ENCODE assay signal across 8 cellular contexts in genomic region chr19:15464394-15465385, GRCh38. TPM values are rescaled to one million over a fixed set of nuclear protein-coding genes. Genes with fewer than 3 reads are reported as not detected.
DNase-seq lines count a peak whose midpoint lies in the region; ATAC-seq and TF ChIP-seq lines count a peak whose summit lies in the region.

RASAL3 (minus strand) TSS chr19:15464544; CDS start chr19:15464358, 186 bp downstream.

- no peaks in the 10 kb centered on the region for H3K9me1 ChIP-seq in IMR-90 (ENCODE audit: insufficient read depth, low read length)

- no peak within 1 kb of the TSS for H3K18ac ChIP-seq in IMR-90 (ENCODE audit: low read depth, low read length)

- CTCF ChIA-PET in IMR-90 (lab: Yijun Ruan, JAX): no interaction called here
- CTCF ChIA-PET in activated CD8-positive, alpha-beta memory T cell treated with anti-CD3 and anti-CD28 coated beads for 36 hours (lab: Charles Lee): interaction anchor here (1.1 to 2.5 kb wide), 2 partner anchors 35 to 46 kb away, joined by 3 to 18 read pairs; partner anchors contain the start of gene AKAP8L

- no peak within 1 kb of the TSS for H3K4ac ChIP-seq in IMR-90 (ENCODE audit: low read depth, low read length)

- no peak within 1 kb of the TSS for H2BK20ac ChIP-seq in IMR-90 (ENCODE audit: low read depth, low read length)

- H3K4me3 ChIP-seq in IMR-90 (ENCODE audit: insufficient read depth, low read depth, low read length): no peak within 1 kb of the TSS

- no peak for TF ChIP-seq CTCF in IMR-90 (conservative IDR thresholded peaks at IDR 0.05; ENCODE audit: low read depth, low read length)
- no peak for TF ChIP-seq CTCF in omental fat pad (IDR thresholded peaks at IDR 0.05)

- no peaks in the 10 kb centered on the region; the same call in 1 of the 2 replicates for H3K4me1 ChIP-seq in IMR-90 (ENCODE audit: control insufficient read depth, insufficient read depth, low read length)

- DNase-seq in GF-D8 (lab: John Stamatoyannopoulos, UW) (peak; percentile 45), IMR-90 (no peak), germinal center (ENCODE audit: low spot score) (peak; percentile 61), omental fat pad (ENCODE audit: low spot score) (no peak), NCI-H2107 treated with DMSO at 0.1 percent for 48 hours (lab: John Stamatoyannopoulos, UW; ENCODE audit: unreplicated experiment) (no peak), midbrain (lab: John Stamatoyannopoulos, UW) (no peak)
- DNase-seq in stimulated activated CD4-positive, alpha-beta T cell treated with anti-CD3 and anti-CD28 coated beads, TNF-alpha, amount 100 ng/mL, for 24 hours (ENCODE audit: low read depth in 3 of 3): peak in 2 of 3 experiments; percentile 29 to 67

- no peak within 1 kb of the TSS for H2BK15ac ChIP-seq in IMR-90 (ENCODE audit: low read depth, low read length)

- no peak within 1 kb of the TSS for H3K27ac ChIP-seq in IMR-90 (ENCODE audit: insufficient read depth, low read length)

- H2AK5ac ChIP-seq in IMR-90 (ENCODE audit: low read depth, low read length): no peak within 1 kb of the TSS

- H3K9ac ChIP-seq in IMR-90 (ENCODE audit: low read depth, low read length): no peak within 1 kb of the TSS

- no peaks in the 10 kb centered on the region for H4K20me1 ChIP-seq in IMR-90 (ENCODE audit: insufficient read depth, low read length)

- no peak within 1 kb of the TSS for H3K23ac ChIP-seq in IMR-90 (ENCODE audit: low read depth, low read length)

- H3K27me3 ChIP-seq in IMR-90 (ENCODE audit: control insufficient read depth, insufficient read depth, low read length): peaks cover 33% of the 10 kb centered on the region

- no peak within 1 kb of the TSS for H2AK9ac ChIP-seq in IMR-90 (replicated peaks; ENCODE audit: low read depth, low read length, poor library complexity)

- H4K8ac ChIP-seq in IMR-90 (ENCODE audit: low read depth in 2 of 2, low read length in 2 of 2): no peak within 1 kb of the TSS

- no peak within 1 kb of the TSS for H2BK5ac ChIP-seq in IMR-90 (ENCODE audit: low read depth, low read length, poor library complexity, severe bottlenecking)

- H3K79me1 ChIP-seq in IMR-90 (ENCODE audit: low read depth in 1 of 2, low read length in 2 of 2): no peaks in the 10 kb centered on the region

- dilution Hi-C loops in IMR-90 (cut with HindIII; ENCODE audit: low sequenced_read_pairs, unreplicated experiment): no loop called here

- no peak within 1 kb of the TSS for H3K4me2 ChIP-seq in IMR-90 (ENCODE audit: low read depth, low read length)

- in situ Hi-C loops in IMR-90 (cut with MboI; ENCODE audit: low sequenced_read_pairs): loop anchor here (5.0 kb wide), 1 partner anchor 88 kb away; no protein-coding TSS in a partner anchor

- H2AFZ ChIP-seq in IMR-90 (replicated peaks; ENCODE audit: low read length, poor library complexity): peak within 1 kb of the TSS; percentile 61

- intact Hi-C loops in IMR-90 (cut with micrococcal nuclease): no loop called here

- no CpG with 5 or more reads among the region's 17 CpGs for WGBS in IMR-90 (ENCODE audit: extremely low coverage in 2 of 2, insufficient read length in 1 of 2), 2 experiments

- POLR2A ChIA-PET in IMR-90 (lab: Charles Lee; ENCODE audit: unreplicated experiment): no interaction called here
- POLR2A ChIA-PET in activated CD8-positive, alpha-beta memory T cell treated with anti-CD3 and anti-CD28 coated beads for 36 hours (lab: Charles Lee): interaction anchor here (0.6 to 2.4 kb wide), 6 partner anchors 13 to 91 kb away, joined by 4 to 15 read pairs (median 8); partner anchors contain the start of genes AKAP8 and AKAP8L

- H4K5ac ChIP-seq in IMR-90 (ENCODE audit: low read depth, low read length): no peak within 1 kb of the TSS

- H3K14ac ChIP-seq in IMR-90 (replicated peaks; ENCODE audit: low read depth, low read length): no peak within 1 kb of the TSS

- no peak within 1 kb of the TSS for H3K56ac ChIP-seq in IMR-90 (ENCODE audit: extremely low read depth, insufficient read depth, low read length)

- H3K9me3 ChIP-seq in IMR-90 (ENCODE audit: control insufficient read depth, insufficient read depth, low read length): no peaks in the 10 kb centered on the region

- no peak within 1 kb of the TSS for H2BK120ac ChIP-seq in IMR-90 (ENCODE audit: low read depth, low read length)

- TF ChIP-seq POLR2A in IMR-90 (IDR thresholded peaks at IDR 0.05; ENCODE audit: low read depth, low read length): no peak

- no TSS peak for BruUV-seq in IMR-90 (replicated peaks; lab: Mats Ljungman, UMichigan)

- no peaks in the 10 kb centered on the region for H3K36me3 ChIP-seq in IMR-90 (ENCODE audit: control insufficient read depth, insufficient read depth, low read length)

- no peak for ATAC-seq in IMR-90 (ENCODE audit: low read depth)
- no peak for ATAC-seq in omental fat pad (ENCODE audit: low FRiP score)

- TF ChIP-seq RAD21 in IMR-90 (IDR thresholded peaks at IDR 0.05; ENCODE audit: low read length): no peak

- H4K91ac ChIP-seq in IMR-90 (ENCODE audit: insufficient read depth, low read depth, low read length): no peak within 1 kb of the TSS

TF ChIP-seq in IMR-90, 13 proteins besides CTCF, POLR2A, EP300 and RAD21:
- TF ChIP-seq BHLHE40 (IDR thresholded peaks at IDR 0.05; ENCODE audit: low read depth, low read length) (no peak), MAFK (IDR thresholded peaks at IDR 0.05; ENCODE audit: low read depth, low read length) (peak; percentile 20; the same call in 1 of the 2 replicates)

RNA-seq across cellular contexts. Expression of gene RASAL3, which starts in this region (rescaled TPM):
- total RNA-seq in IMR-90 (2012; rRNA removed) (not detected in 2 replicates), omental fat pad (1 to 10 TPM; 2.0 to 6.9 (median 3.6) TPM)
- 0.07 TPM in 1 of 2 replicates, not detected in the other for polyA plus RNA-seq in IMR-90 (2012; rRNA removed)
- polyA plus RNA-seq in IMR-90 (2012; cell fraction: cytosol; rRNA removed): 0.04 and 0.05 TPM in 2 replicates
- 0.05 and 0.07 TPM in 2 replicates for polyA plus RNA-seq in IMR-90 (2012; cell fraction: nucleus; rRNA removed; ENCODE audit: low replicate concordance)
- 100 to 1,000 TPM; 104 to 109 TPM for total RNA-seq in activated CD8-positive, alpha-beta memory T cell treated with anti-CD3 and anti-CD28 coated beads for 36 hours

Comparison
In these comparisons a context has a peak if more than half of its experiments do, and no peak if none do; other contexts are left out.
1. RNA of gene RASAL3 (total RNA-seq): 104 to 109 TPM in activated CD8-positive, alpha-beta memory T cell treated with anti-CD3 and anti-CD28 coated beads for 36 hours; 2.0 to 6.9 TPM in omental fat pad and not detected in IMR-90; every median in the first group is over 10 times any median in the second.
2. DNase-seq: peak in GF-D8 (single experiment), germinal center (single experiment) and stimulated activated CD4-positive, alpha-beta T cell treated with anti-CD3 and anti-CD28 coated beads, TNF-alpha, amount 100 ng/mL, for 24 hours (2 of 3); none in IMR-90 (single experiment), omental fat pad (single experiment), NCI-H2107 treated with DMSO at 0.1 percent for 48 hours (single experiment) and midbrain (single experiment).